In genomic region chr13:103878891-103879605, GRCh38 we compare ENCODE assay signal across 2 cellular contexts.
TF ChIP-seq lines count a peak whose summit lies in the region.

No MANE protein-coding gene starts in this region.

TF ChIP-seq in SK-N-SH treated with all-trans-retinoic acid at 6 μM for 48 hours, 23 proteins besides CTCF, POLR2A, EP300 and RAD21 (continued from another document):
- TF ChIP-seq CREB5 (CRISPR knock-in tag; IDR thresholded peaks at IDR 0.05; ENCODE audit: low read depth) (peak; percentile 86; the same call in 1 of the 2 replicates), GLIS3 (CRISPR knock-in tag; IDR thresholded peaks at IDR 0.05) (no peak), ISL1 (CRISPR knock-in tag; IDR thresholded peaks at IDR 0.05) (peak; percentile 97), TCF4 (CRISPR knock-in tag; IDR thresholded peaks at IDR 0.05; ENCODE audit: borderline replicate concordance) (peak; percentile 15; the same call in 1 of the 2 replicates), ESRRG (CRISPR knock-in tag; IDR thresholded peaks at IDR 0.05) (0 out of 2 replicates have a peak, but pooled peaks have one; percentile 63)

TF ChIP-seq in SK-N-SH, 30 proteins besides CTCF, POLR2A, EP300 and RAD21 (continued from another document):
- no peak for TF ChIP-seq REST (IDR thresholded peaks at IDR 0.05; ENCODE audit: low read depth, low read length)
- no peak for TF ChIP-seq FOXM1 (IDR thresholded peaks at IDR 0.05; ENCODE audit: low read depth)
- TF ChIP-seq ELF1 (IDR thresholded peaks at IDR 0.05) = no peak
- no peak for TF ChIP-seq NRF1 (IDR thresholded peaks at IDR 0.05; ENCODE audit: low read depth, low read length)
- no peak for TF ChIP-seq ZBTB33 (IDR thresholded peaks at IDR 0.05; ENCODE audit: borderline replicate concordance, low read depth)
- no peak for TF ChIP-seq NFIC (IDR thresholded peaks at IDR 0.05; ENCODE audit: borderline replicate concordance)
- TF ChIP-seq TAF1 (IDR thresholded peaks at IDR 0.05; ENCODE audit: borderline replicate concordance, low read depth, low read length) = no peak
- TF ChIP-seq MEF2A (IDR thresholded peaks at IDR 0.05; ENCODE audit: borderline replicate concordance, low read depth) = no peak
- TF ChIP-seq USF1 (IDR thresholded peaks at IDR 0.05; ENCODE audit: borderline replicate concordance, low read depth) = no peak
